Comparison of ENCODE assay signal across 15 cellular contexts in the genomic region with DNA sequence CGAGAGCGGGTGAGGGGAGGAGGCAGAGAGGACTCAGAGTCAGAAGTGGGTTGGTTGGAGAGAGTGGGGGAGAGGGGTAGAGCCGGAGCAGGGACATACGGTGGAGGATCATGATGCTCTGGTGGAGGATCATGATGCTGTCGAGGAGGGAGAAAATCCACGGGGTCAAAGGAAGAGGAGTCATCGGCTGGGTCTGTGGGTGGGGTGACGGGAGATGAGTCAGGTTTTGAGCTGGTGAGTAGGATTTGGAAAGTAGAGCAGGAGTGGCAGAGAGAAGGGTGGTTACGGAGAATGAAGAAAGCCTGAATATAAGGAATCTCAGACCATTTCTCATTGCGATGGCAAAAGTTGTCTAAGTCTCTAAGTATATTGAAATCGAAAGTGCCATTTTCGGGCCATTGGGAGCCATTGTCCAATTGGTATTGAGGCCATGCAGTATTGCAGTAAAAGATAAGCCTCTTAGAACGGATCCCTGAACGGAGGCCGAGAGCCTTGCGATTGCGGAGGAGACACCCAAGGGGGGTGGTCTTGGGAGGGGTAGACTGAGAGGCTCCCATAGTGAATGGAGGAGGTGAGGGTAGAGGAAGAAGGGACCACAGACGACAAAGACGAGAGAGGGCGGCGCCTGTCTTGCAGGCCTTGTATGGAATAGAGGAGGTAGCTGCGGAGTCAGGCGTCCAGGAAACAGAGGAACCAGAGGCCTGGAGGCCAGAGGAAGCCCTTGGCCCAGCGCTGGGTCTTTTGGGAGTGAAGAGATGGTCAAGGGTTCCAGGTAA. TPM values are rescaled to one million over a fixed set of nuclear protein-coding genes. Genes with fewer than 3 reads are reported as not detected.
"Had no signal": no experiment of that assay in that cellular context is flagged by ENCODE, and none has a peak within 500 bp of the region (broad histone marks: within the 10 kb centered on the region; RNA-seq: fewer than 3 reads in every experiment).

No MANE protein-coding gene starts in this region.

- DNase-seq: activated CD4-positive, alpha-beta T cell treated with anti-CD3 and anti-CD28 coated beads, Interleukin-2, amount 50 U/mL, for 1 hour; activated naive CD4-positive, alpha-beta T cell treated with anti-CD3 and anti-CD28 coated beads for 36 hours; activated naive CD8-positive, alpha-beta T cell treated with anti-CD3 and anti-CD28 coated beads, Interleukin-2, amount 50 U/mL, for 24 hours; activated T-cell treated with anti-CD3 and anti-CD28 coated beads for 4 hours; dorsolateral prefrontal cortex; erythroblast; left colon; lower lobe of right lung; pancreas; stimulated activated naive B cell treated with anti-CD40 and anti-IgM and Interleukin-4, amounts not matched to agents 10 μg/mL and 1 μg/mL and 100 μg/mL, for 72 hours had no signal

- H3K27ac ChIP-seq: ascending aorta, dorsolateral prefrontal cortex, gastroesophageal sphincter, lower lobe of right lung, pancreas, tibial nerve had no signal

- H3K27me3 ChIP-seq: ascending aorta, dorsolateral prefrontal cortex, gastroesophageal sphincter, pancreas, tibial nerve had no signal

- H3K36me3 ChIP-seq: ascending aorta, gastroesophageal sphincter, lower lobe of right lung, pancreas, tibial nerve had no signal

- H3K4me1 ChIP-seq: ascending aorta, gastroesophageal sphincter, lower lobe of right lung, pancreas, tibial nerve had no signal

- H3K9me3 ChIP-seq: ascending aorta, gastroesophageal sphincter, lower lobe of right lung, pancreas, tibial nerve had no signal

- H3K4me3 Mint-ChIP-seq: activated naive CD4-positive, alpha-beta T cell treated with anti-CD3 and anti-CD28 coated beads for 36 hours; activated naive CD8-positive, alpha-beta T cell treated with anti-CD3 and anti-CD28 coated beads, Interleukin-2, amount 50 U/mL, for 24 hours; mesothelial cell of epicardium; stimulated activated naive B cell treated with anti-CD40 and anti-IgM and Interleukin-4, amounts not matched to agents 10 μg/mL and 1 μg/mL and 100 μg/mL, for 72 hours had no signal

- H3K27ac Mint-ChIP-seq: activated naive CD4-positive, alpha-beta T cell treated with anti-CD3 and anti-CD28 coated beads for 36 hours; activated naive CD8-positive, alpha-beta T cell treated with anti-CD3 and anti-CD28 coated beads, Interleukin-2, amount 50 U/mL, for 24 hours; mesothelial cell of epicardium; stimulated activated naive B cell treated with anti-CD40 and anti-IgM and Interleukin-4, amounts not matched to agents 10 μg/mL and 1 μg/mL and 100 μg/mL, for 72 hours had no signal

- ATAC-seq: activated CD4-positive, CD25-positive, alpha-beta regulatory T cell treated with anti-CD3 and anti-CD28 coated beads, Interleukin-2, amount 50 U/mL, for 24 hours; activated naive CD8-positive, alpha-beta T cell treated with anti-CD3 and anti-CD28 coated beads, Interleukin-2, amount 50 U/mL, for 24 hours; gastroesophageal sphincter; left colon; lower lobe of right lung; pancreas; stimulated activated naive B cell treated with anti-CD40 and anti-IgM and Interleukin-4, amounts not matched to agents 10 μg/mL and 1 μg/mL and 100 μg/mL, for 72 hours had no signal

- H3K9me3 Mint-ChIP-seq: activated naive CD4-positive, alpha-beta T cell treated with anti-CD3 and anti-CD28 coated beads for 36 hours; activated naive CD8-positive, alpha-beta T cell treated with anti-CD3 and anti-CD28 coated beads, Interleukin-2, amount 50 U/mL, for 24 hours had no signal

- H3K4me1 Mint-ChIP-seq: activated naive CD8-positive, alpha-beta T cell treated with anti-CD3 and anti-CD28 coated beads, Interleukin-2, amount 50 U/mL, for 24 hours; mesothelial cell of epicardium; stimulated activated naive B cell treated with anti-CD40 and anti-IgM and Interleukin-4, amounts not matched to agents 10 μg/mL and 1 μg/mL and 100 μg/mL, for 72 hours had no signal

- H3K36me3 Mint-ChIP-seq: stimulated activated naive B cell treated with anti-CD40 and anti-IgM and Interleukin-4, amounts not matched to agents 10 μg/mL and 1 μg/mL and 100 μg/mL, for 72 hours had no signal

- H3K4me3 ChIP-seq: ascending aorta, dorsolateral prefrontal cortex, gastroesophageal sphincter, lower lobe of right lung, pancreas, tibial nerve had no signal

RNA-seq across cellular contexts. Expression of a gene that starts 23.8 kb away (rescaled TPM):
- total RNA-seq: ascending aorta had no signal
